ENCODE assay signal across 8 cellular contexts in genomic region chr4:38177792-38178665, GRCh38.
DNase-seq lines count a peak whose midpoint lies in the region; ATAC-seq and TF ChIP-seq lines count a peak whose summit lies in the region.

No MANE protein-coding gene starts in this region.

- H4K20me1 ChIP-seq in KMS-11 (ENCODE audit: insufficient read depth): no peaks in the 10 kb centered on the region

- peak; percentile 58 for ATAC-seq in activated CD4-positive, alpha-beta T cell treated with anti-CD3 and anti-CD28 coated beads for 36 hours
- ATAC-seq in HG03159 (IDR thresholded peaks at IDR 0.05; ENCODE audit: unreplicated experiment): no peak

- peak overlapping the region; percentile 82 for H3K4me2 ChIP-seq in KMS-11

- H3K79me2 ChIP-seq in KMS-11 (ENCODE audit: insufficient read depth, low read depth): no peaks in the 10 kb centered on the region

- H3K4me1 ChIP-seq in KMS-11 (ENCODE audit: low read depth, poor library complexity, severe bottlenecking) (peaks cover 58% of the 10 kb centered on the region), esophagus (ENCODE audit: control insufficient read depth in 2 of 2, insufficient read depth in 2 of 2, low read length in 1 of 2) (peaks cover 0 to 12% of the 10 kb centered on the region in 2 donors), skeletal muscle tissue (ENCODE audit: control insufficient read depth in 3 of 3, insufficient read depth in 3 of 3, low read length in 3 of 3) (peaks cover 4 to 16% (median 10%) of the 10 kb centered on the region in 3 donors)

- DNase-seq in activated CD4-positive, alpha-beta T cell treated with anti-CD3 and anti-CD28 coated beads for 36 hours: peak; percentile 61
- DNase-seq in HCEC 1CT (no peak), NCI-H1436 treated with DMSO at 0.1 percent for 48 hours (lab: John Stamatoyannopoulos, UW) (no peak), OCI-M2 (lab: John Stamatoyannopoulos, UW; ENCODE audit: unreplicated experiment) (no peak)

- H3K9me3 Mint-ChIP-seq in activated CD4-positive, alpha-beta T cell treated with anti-CD3 and anti-CD28 coated beads for 36 hours (ENCODE audit: low read depth): no peaks in the 10 kb centered on the region

- POLR2A ChIA-PET in activated CD4-positive, alpha-beta T cell treated with anti-CD3 and anti-CD28 coated beads for 36 hours (lab: Charles Lee): interaction anchor here (0.6 kb wide), 1 partner anchor 25 kb away, joined by 3 read pairs; no protein-coding TSS in a partner anchor

- WGBS in esophagus, 2 donors: 38 to 46% methylated on average over 9 of the region's 9 CpGs

- peak overlapping the region; percentile 77 for H3K9ac ChIP-seq in KMS-11
- peak overlapping the region in 2 of 3 donors; percentile 58 to 60 for H3K9ac ChIP-seq in skeletal muscle tissue (ENCODE audit: low read depth in 1 of 3, low read length in 3 of 3)

- intact Hi-C loops in activated CD4-positive, alpha-beta T cell treated with anti-CD3 and anti-CD28 coated beads for 36 hours (cut with DNase I, micrococcal nuclease): loop anchor here (1.0 to 10.0 kb wide), 6 partner anchors 46 to 679 kb away; partner anchors contain the start of gene TLR6 (in 1 of the 2)

- H3K9me3 ChIP-seq in esophagus (ENCODE audit: control insufficient read depth in 2 of 2, insufficient read depth in 1 of 2, low read depth in 1 of 2, low read length in 1 of 2): no peaks in the 10 kb centered on the region
- no peaks in the 10 kb centered on the region for H3K9me3 ChIP-seq in skeletal muscle tissue (ENCODE audit: control insufficient read depth in 3 of 3, low read length in 3 of 3)

- peak overlapping the region; percentile 31 for H3K4me3 Mint-ChIP-seq in activated CD4-positive, alpha-beta T cell treated with anti-CD3 and anti-CD28 coated beads for 36 hours

- peaks cover 51% of the 10 kb centered on the region for H3K4me1 Mint-ChIP-seq in activated CD4-positive, alpha-beta T cell treated with anti-CD3 and anti-CD28 coated beads for 36 hours

- no peak; the same call in 1 of the 2 replicates for TF ChIP-seq CTCF in KMS-11 (conservative IDR thresholded peaks at IDR 0.05; ENCODE audit: low read depth, low read length)

- peak overlapping the region; percentile 76 for H3K27ac Mint-ChIP-seq in activated CD4-positive, alpha-beta T cell treated with anti-CD3 and anti-CD28 coated beads for 36 hours

- no peaks in the 10 kb centered on the region for H3K36me3 Mint-ChIP-seq in activated CD4-positive, alpha-beta T cell treated with anti-CD3 and anti-CD28 coated beads for 36 hours (ENCODE audit: low read depth)

- CTCF ChIA-PET in activated CD4-positive, alpha-beta T cell treated with anti-CD3 and anti-CD28 coated beads for 36 hours (lab: Charles Lee): interaction anchor here (0.6 to 7.8 kb wide), 27 partner anchors 9 to 1117 kb away, joined by 3 to 112 read pairs (median 7); partner anchors contain the start of gene TLR10

- H2AFZ ChIP-seq in KMS-11 (ENCODE audit: low read depth): peak overlapping the region; percentile 54; the same call in 1 of the 2 replicates

- H3K36me3 ChIP-seq in KMS-11 (ENCODE audit: insufficient read depth) (no peaks in the 10 kb centered on the region), esophagus (ENCODE audit: control insufficient read depth in 2 of 2, insufficient read depth in 2 of 2, low read length in 1 of 2) (no peaks in the 10 kb centered on the region), skeletal muscle tissue (ENCODE audit: control insufficient read depth in 3 of 3, insufficient read depth in 3 of 3, low read length in 3 of 3) (no peaks in the 10 kb centered on the region)

- peaks cover 2% of the 10 kb centered on the region for H3K27me3 Mint-ChIP-seq in activated CD4-positive, alpha-beta T cell treated with anti-CD3 and anti-CD28 coated beads for 36 hours

- H3K27me3 ChIP-seq in KMS-11 (ENCODE audit: insufficient read depth, low read depth) (no peaks in the 10 kb centered on the region), esophagus (ENCODE audit: control insufficient read depth in 1 of 2, insufficient read depth in 2 of 2, low read length in 2 of 2) (no peaks in the 10 kb centered on the region), skeletal muscle tissue (ENCODE audit: control insufficient read depth in 3 of 3, insufficient read depth in 3 of 3, low read length in 3 of 3) (no peaks in the 10 kb centered on the region)

- H3K27ac ChIP-seq in KMS-11 (peak overlapping the region; percentile 94), esophagus (ENCODE audit: low read depth in 2 of 2, low read length in 1 of 2) (peak overlapping the region; percentile 77 to 78), skeletal muscle tissue (ENCODE audit: low read depth, low read length) (peak overlapping the region; percentile 57)

- H3K4me3 ChIP-seq in KMS-11 (IDR thresholded peaks at IDR 0.05; ENCODE audit: insufficient read depth, low read depth, low read length): peak overlapping the region; percentile 45
- H3K4me3 ChIP-seq in esophagus (ENCODE audit: low read depth in 1 of 2, low read length in 2 of 2): peak overlapping the region in 1 of 2 donors; percentile 20
- H3K4me3 ChIP-seq in skeletal muscle tissue (ENCODE audit: low read length in 3 of 3): no peak overlapping the region
